In the genomic region with DNA sequence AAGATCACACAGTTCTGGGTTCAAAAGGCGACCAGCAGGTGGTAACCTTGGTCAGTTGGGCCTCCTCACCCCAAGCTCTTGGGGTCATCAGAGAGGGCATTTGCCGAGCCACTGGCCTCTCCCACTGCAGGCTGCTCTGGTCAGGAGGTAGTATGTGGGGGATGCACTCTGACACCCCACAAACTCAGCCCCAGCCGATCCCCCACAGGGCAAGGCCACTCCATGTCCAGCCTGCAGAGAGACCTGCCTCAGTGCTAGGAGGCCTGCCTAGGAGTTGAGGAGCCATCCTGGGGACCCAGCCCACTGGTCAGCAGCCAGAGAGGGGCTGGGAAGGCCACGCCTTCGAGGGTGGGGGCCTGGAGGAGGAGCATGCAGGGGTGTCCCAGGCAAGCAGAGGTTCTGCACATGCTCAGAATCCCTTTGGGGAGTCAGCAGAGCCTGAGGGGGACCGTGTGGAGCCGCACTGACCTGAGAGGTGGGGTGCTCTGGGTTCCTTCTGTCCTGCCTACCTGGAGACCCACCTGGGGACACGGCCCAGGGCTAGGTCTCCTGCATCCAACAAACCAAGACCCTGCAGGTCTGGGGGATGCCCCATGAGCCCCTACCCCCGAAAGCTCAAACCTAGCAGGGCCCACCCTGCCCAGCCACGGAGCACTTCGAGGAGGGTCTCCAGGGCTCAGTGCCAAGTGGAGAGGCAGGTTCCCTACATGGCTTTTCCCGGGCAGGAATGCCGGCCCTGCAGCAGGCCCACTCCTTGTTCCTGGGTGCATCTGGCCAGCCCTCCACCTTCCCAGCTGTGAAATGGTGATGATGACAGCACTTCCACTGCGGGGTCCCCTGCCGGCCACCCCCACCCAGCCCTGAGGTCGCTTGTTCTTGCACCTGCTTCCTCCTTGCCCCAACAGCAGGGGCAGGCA, we compare ENCODE assay signal across 13 cellular contexts. TPM values are rescaled to one million over a fixed set of nuclear protein-coding genes. Genes with fewer than 3 reads are reported as not detected.
A peak's percentile ranks its signal among the peaks of the same experiment; 100 is the strongest.
DNase-seq lines count a peak whose midpoint lies in the region; ATAC-seq and TF ChIP-seq lines count a peak whose summit lies in the region.
"Had no signal": no experiment of that assay in that cellular context is flagged by ENCODE, and none has a peak within 500 bp of the region (broad histone marks: within the 10 kb centered on the region; RNA-seq: fewer than 3 reads in every experiment).

No MANE protein-coding gene starts in this region.

- no TSS peak for BruUV-seq in MCF 10A (replicated peaks; lab: Mats Ljungman, UMichigan)

- POLR2A ChIA-PET in MCF 10A (lab: Yijun Ruan, JAX) = no interaction called here

- H3K27ac ChIP-seq in breast epithelium (no peak overlapping the region), upper lobe of left lung (no peak overlapping the region)
- H3K27ac ChIP-seq: C4-2B, gastrocnemius medialis had no signal

- DNase-seq in breast epithelium (ENCODE audit: low spot score in 2 of 2) (peak; percentile 10 to 37), MCF 10A (ENCODE audit: unreplicated experiment) (no peak), islet precursor cell (peak; percentile 44), upper lobe of left lung (peak; percentile 12 to 56), OCI-M2 (lab: John Stamatoyannopoulos, UW; ENCODE audit: unreplicated experiment) (no peak), hepatic stellate cell (ENCODE audit: low spot score) (no peak), AG08396 (ENCODE audit: low spot score) (no peak)
- peak; percentile 3 for DNase-seq in activated T-cell treated with anti-CD3 and anti-CD28 coated beads, Interleukin-2, amount 50 U/mL, for 4 hours
- DNase-seq: immature natural killer cell, NCI-H2029, trophoblast cell had no signal

- H3K27me3 ChIP-seq in breast epithelium (no peaks in the 10 kb centered on the region), upper lobe of left lung (no peaks in the 10 kb centered on the region)
- H3K27me3 ChIP-seq: gastrocnemius medialis had no signal

- no peak overlapping the region for H3K27ac Mint-ChIP-seq in MCF 10A (ENCODE audit: low read depth, unreplicated experiment)
- H3K27ac Mint-ChIP-seq: immature natural killer cell had no signal

- H3K4me1 Mint-ChIP-seq in MCF 10A (ENCODE audit: insufficient read depth, unreplicated experiment) = no peaks in the 10 kb centered on the region
- peaks cover 2% of the 10 kb centered on the region for H3K4me1 Mint-ChIP-seq in activated T-cell treated with anti-CD3 and anti-CD28 coated beads, Interleukin-2, amount 50 U/mL, for 4 hours (ENCODE audit: low read depth)

- H3K36me3 ChIP-seq in breast epithelium = no peaks in the 10 kb centered on the region
- H3K36me3 ChIP-seq in upper lobe of left lung = no peaks in the 10 kb centered on the region
- H3K36me3 ChIP-seq: gastrocnemius medialis had no signal

- TF ChIP-seq CTCF in breast epithelium (IDR thresholded peaks at IDR 0.05) = no peak
- TF ChIP-seq CTCF in MCF 10A (IDR thresholded peaks at IDR 0.05; ENCODE audit: unreplicated experiment) = no peak
- TF ChIP-seq CTCF in upper lobe of left lung (IDR thresholded peaks at IDR 0.05) = no peak

- H3K27me3 Mint-ChIP-seq in MCF 10A (ENCODE audit: insufficient read depth, unreplicated experiment) = no peaks in the 10 kb centered on the region
- H3K27me3 Mint-ChIP-seq in activated T-cell treated with anti-CD3 and anti-CD28 coated beads, Interleukin-2, amount 50 U/mL, for 4 hours (ENCODE audit: low read depth) = no peaks in the 10 kb centered on the region

- CTCF ChIA-PET in MCF 10A (lab: Yijun Ruan, JAX) = interaction anchor here (0.6 to 1.9 kb wide), 3 partner anchors 85 to 275 kb away, joined by 4 to 7 read pairs (median 5); no protein-coding TSS in a partner anchor

- TF ChIP-seq EP300 in upper lobe of left lung (IDR thresholded peaks at IDR 0.05) = no peak

- no peaks in the 10 kb centered on the region for H3K9me3 Mint-ChIP-seq in MCF 10A (ENCODE audit: unreplicated experiment)
- H3K9me3 Mint-ChIP-seq in activated T-cell treated with anti-CD3 and anti-CD28 coated beads, Interleukin-2, amount 50 U/mL, for 4 hours = no peaks in the 10 kb centered on the region
- H3K9me3 Mint-ChIP-seq: immature natural killer cell had no signal

- no peak for ATAC-seq in activated T-cell treated with anti-CD3 and anti-CD28 coated beads, Interleukin-2, amount 50 U/mL, for 4 hours
- no peak for ATAC-seq in upper lobe of left lung (ENCODE audit: low FRiP score in 2 of 2)
- ATAC-seq: gastrocnemius medialis had no signal

- TF ChIP-seq POLR2A in breast epithelium (IDR thresholded peaks at IDR 0.05) (no peak), upper lobe of left lung (IDR thresholded peaks at IDR 0.05) (no peak)

- no peak overlapping the region for H3K4me3 Mint-ChIP-seq in MCF 10A (ENCODE audit: unreplicated experiment)
- no peak overlapping the region for H3K4me3 Mint-ChIP-seq in activated T-cell treated with anti-CD3 and anti-CD28 coated beads, Interleukin-2, amount 50 U/mL, for 4 hours
- H3K4me3 Mint-ChIP-seq: immature natural killer cell had no signal

- no peaks in the 10 kb centered on the region for H3K9me3 ChIP-seq in breast epithelium
- no peaks in the 10 kb centered on the region for H3K9me3 ChIP-seq in upper lobe of left lung
- H3K9me3 ChIP-seq: gastrocnemius medialis had no signal

- intact Hi-C loops in breast epithelium (cut with DNase I; ENCODE audit: low total_unique reads) = no loop called here
- intact Hi-C loops in MCF 10A (cut with micrococcal nuclease) = loop anchor here (10.0 kb wide), 1 partner anchor 76 kb away; no protein-coding TSS in a partner anchor

- H3K4me1 ChIP-seq in breast epithelium (no peaks in the 10 kb centered on the region), upper lobe of left lung (peaks cover 0 to 2% (median under 1%) of the 10 kb centered on the region in 4 donors)
- H3K4me1 ChIP-seq: gastrocnemius medialis had no signal

- H3K4me3 ChIP-seq in breast epithelium = no peak overlapping the region
- H3K4me3 ChIP-seq in upper lobe of left lung = no peak overlapping the region
- H3K4me3 ChIP-seq: gastrocnemius medialis had no signal

- WGBS in upper lobe of left lung, 2 donors = 75 to 84% methylated on average over 6 to 16 of the region's 16 CpGs

- H3K36me3 Mint-ChIP-seq in MCF 10A (ENCODE audit: insufficient read depth, unreplicated experiment) = no peaks in the 10 kb centered on the region
- H3K36me3 Mint-ChIP-seq in activated T-cell treated with anti-CD3 and anti-CD28 coated beads, Interleukin-2, amount 50 U/mL, for 4 hours (ENCODE audit: insufficient read depth) = no peaks in the 10 kb centered on the region
- H3K36me3 Mint-ChIP-seq: immature natural killer cell had no signal

RNA-seq across cellular contexts. Expression of gene RASGEF1A, which starts 58.5 kb away (rescaled TPM):
- 10 to 100 TPM in 2 of 3 donors, 1 to 10 TPM in 1; 1.1 to 15.8 (median 11.5) TPM for total RNA-seq in breast epithelium
- not detected in 2 replicates for total RNA-seq in MCF 10A (2022)
- under 1 TPM; 0.29 to 0.60 (median 0.38) TPM for total RNA-seq in activated T-cell treated with anti-CD3 and anti-CD28 coated beads, Interleukin-2, amount 50 U/mL, for 4 hours
- total RNA-seq in upper lobe of left lung = 1 to 10 TPM; 2.3 to 8.4 (median 4.9) TPM

Comparison
In these comparisons a context has a peak if more than half of its experiments do, and no peak if none do; other contexts are left out.
1. DNase-seq: peak in breast epithelium (2 of 2), activated T-cell treated with anti-CD3 and anti-CD28 coated beads, Interleukin-2, amount 50 U/mL, for 4 hours (single experiment), islet precursor cell (single experiment) and upper lobe of left lung (2 of 2); none in MCF 10A (single experiment), OCI-M2 (single experiment), hepatic stellate cell (single experiment) and AG08396 (single experiment).